Comparison of ENCODE assay signal across 18 cellular contexts in genomic region chr2:170485254-170485653, GRCh38.
"Had no signal": no experiment of that assay in that cellular context is flagged by ENCODE, and none has a peak within 500 bp of the region (broad histone marks: within the 10 kb centered on the region; RNA-seq: fewer than 3 reads in every experiment).

No MANE protein-coding gene starts in this region.

- H3K36me3 ChIP-seq: gastroesophageal sphincter, lower lobe of right lung, neutrophil, sigmoid colon, tibial nerve, upper lobe of right lung, vagina had no signal

- H3K27ac Mint-ChIP-seq: memory B cell; mesothelial cell of epicardium; nephron progenitor cell; stimulated activated naive CD8-positive, alpha-beta T cell treated with anti-CD3 and anti-CD28 coated beads, Interleukin-15, Interleukin-2, amounts not matched to agents 100 ng/mL and 50 ng/mL, for 24 hours had no signal

- DNase-seq: effector memory CD4-positive, alpha-beta T cell; foreskin fibroblast; lower lobe of right lung; nephron progenitor cell; sigmoid colon; stimulated activated CD4-positive, alpha-beta T cell treated with anti-CD3 and anti-CD28 coated beads, Interleukin-2, amount 100 ng/mL, for 48 hours; testis; upper lobe of right lung had no signal

- H3K27me3 ChIP-seq: gastroesophageal sphincter, sigmoid colon, testis, tibial nerve, upper lobe of right lung, vagina had no signal

- H3K4me1 Mint-ChIP-seq: central memory CD8-positive, alpha-beta T cell; memory B cell; mesothelial cell of epicardium had no signal

- H3K36me3 Mint-ChIP-seq: memory B cell had no signal

- ATAC-seq: esophagus mucosa, gastroesophageal sphincter, lower lobe of right lung, upper lobe of right lung had no signal

- H3K4me1 ChIP-seq: gastroesophageal sphincter, lower lobe of right lung, sigmoid colon, testis, tibial nerve, upper lobe of right lung, vagina had no signal

- H3K9me3 Mint-ChIP-seq: central memory CD8-positive, alpha-beta T cell; memory B cell; mesothelial cell of epicardium; nephron progenitor cell; stimulated activated naive CD8-positive, alpha-beta T cell treated with anti-CD3 and anti-CD28 coated beads, Interleukin-15, Interleukin-2, amounts not matched to agents 100 ng/mL and 50 ng/mL, for 24 hours had no signal

- H3K4me3 Mint-ChIP-seq: central memory CD8-positive, alpha-beta T cell; memory B cell; mesothelial cell of epicardium; nephron progenitor cell; stimulated activated naive CD8-positive, alpha-beta T cell treated with anti-CD3 and anti-CD28 coated beads, Interleukin-15, Interleukin-2, amounts not matched to agents 100 ng/mL and 50 ng/mL, for 24 hours had no signal

- H3K27me3 Mint-ChIP-seq: central memory CD8-positive, alpha-beta T cell; memory B cell had no signal

- H3K4me3 ChIP-seq: gastroesophageal sphincter, lower lobe of right lung, sigmoid colon, skin epidermis, testis, tibial nerve, upper lobe of right lung, vagina had no signal

- H3K27ac ChIP-seq: gastroesophageal sphincter, lower lobe of right lung, neutrophil, sigmoid colon, skin epidermis, testis, tibial nerve, upper lobe of right lung, vagina had no signal

- H3K9me3 ChIP-seq: gastroesophageal sphincter, lower lobe of right lung, neutrophil, sigmoid colon, testis, tibial nerve, upper lobe of right lung, vagina had no signal
